1 cellular context compared by ENCODE assay signal in genomic region chr17:75642221-75643032, GRCh38.
TF ChIP-seq lines count a peak whose summit lies in the region.

No MANE protein-coding gene starts in this region.

TF ChIP-seq in K562, 482 proteins besides CTCF, POLR2A, EP300 and RAD21 (continued from another document):
- no peak for TF ChIP-seq HOMEZ (CRISPR knock-in tag; IDR thresholded peaks at IDR 0.05)
- no peak for TF ChIP-seq ZNF184 (CRISPR knock-in tag; IDR thresholded peaks at IDR 0.05)
- TF ChIP-seq, protein P1, sequence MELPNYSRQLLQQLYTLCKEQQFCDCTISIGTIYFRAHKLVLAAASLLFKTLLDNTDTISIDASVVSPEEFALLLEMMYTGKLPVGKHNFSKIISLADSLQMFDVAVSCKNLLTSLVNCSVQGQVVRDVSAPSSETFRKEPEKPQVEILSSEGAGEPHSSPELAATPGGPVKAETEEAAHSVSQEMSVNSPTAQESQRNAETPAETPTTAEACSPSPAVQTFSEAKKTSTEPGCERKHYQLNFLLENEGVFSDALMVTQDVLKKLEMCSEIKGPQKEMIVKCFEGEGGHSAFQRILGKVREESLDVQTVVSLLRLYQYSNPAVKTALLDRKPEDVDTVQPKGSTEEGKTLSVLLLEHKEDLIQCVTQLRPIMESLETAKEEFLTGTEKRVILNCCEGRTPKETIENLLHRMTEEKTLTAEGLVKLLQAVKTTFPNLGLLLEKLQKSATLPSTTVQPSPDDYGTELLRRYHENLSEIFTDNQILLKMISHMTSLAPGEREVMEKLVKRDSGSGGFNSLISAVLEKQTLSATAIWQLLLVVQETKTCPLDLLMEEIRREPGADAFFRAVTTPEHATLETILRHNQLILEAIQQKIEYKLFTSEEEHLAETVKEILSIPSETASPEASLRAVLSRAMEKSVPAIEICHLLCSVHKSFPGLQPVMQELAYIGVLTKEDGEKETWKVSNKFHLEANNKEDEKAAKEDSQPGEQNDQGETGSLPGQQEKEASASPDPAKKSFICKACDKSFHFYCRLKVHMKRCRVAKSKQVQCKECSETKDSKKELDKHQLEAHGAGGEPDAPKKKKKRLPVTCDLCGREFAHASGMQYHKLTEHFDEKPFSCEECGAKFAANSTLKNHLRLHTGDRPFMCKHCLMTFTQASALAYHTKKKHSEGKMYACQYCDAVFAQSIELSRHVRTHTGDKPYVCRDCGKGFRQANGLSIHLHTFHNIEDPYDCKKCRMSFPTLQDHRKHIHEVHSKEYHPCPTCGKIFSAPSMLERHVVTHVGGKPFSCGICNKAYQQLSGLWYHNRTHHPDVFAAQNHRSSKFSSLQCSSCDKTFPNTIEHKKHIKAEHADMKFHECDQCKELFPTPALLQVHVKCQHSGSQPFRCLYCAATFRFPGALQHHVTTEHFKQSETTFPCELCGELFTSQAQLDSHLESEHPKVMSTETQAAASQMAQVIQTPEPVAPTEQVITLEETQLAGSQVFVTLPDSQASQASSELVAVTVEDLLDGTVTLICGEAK (IDR thresholded peaks at IDR 0.05): no peak
- TF ChIP-seq, protein P1 (CRISPR knock-in tag; IDR thresholded peaks at IDR 0.05): no peak
- TF ChIP-seq, protein P2, sequence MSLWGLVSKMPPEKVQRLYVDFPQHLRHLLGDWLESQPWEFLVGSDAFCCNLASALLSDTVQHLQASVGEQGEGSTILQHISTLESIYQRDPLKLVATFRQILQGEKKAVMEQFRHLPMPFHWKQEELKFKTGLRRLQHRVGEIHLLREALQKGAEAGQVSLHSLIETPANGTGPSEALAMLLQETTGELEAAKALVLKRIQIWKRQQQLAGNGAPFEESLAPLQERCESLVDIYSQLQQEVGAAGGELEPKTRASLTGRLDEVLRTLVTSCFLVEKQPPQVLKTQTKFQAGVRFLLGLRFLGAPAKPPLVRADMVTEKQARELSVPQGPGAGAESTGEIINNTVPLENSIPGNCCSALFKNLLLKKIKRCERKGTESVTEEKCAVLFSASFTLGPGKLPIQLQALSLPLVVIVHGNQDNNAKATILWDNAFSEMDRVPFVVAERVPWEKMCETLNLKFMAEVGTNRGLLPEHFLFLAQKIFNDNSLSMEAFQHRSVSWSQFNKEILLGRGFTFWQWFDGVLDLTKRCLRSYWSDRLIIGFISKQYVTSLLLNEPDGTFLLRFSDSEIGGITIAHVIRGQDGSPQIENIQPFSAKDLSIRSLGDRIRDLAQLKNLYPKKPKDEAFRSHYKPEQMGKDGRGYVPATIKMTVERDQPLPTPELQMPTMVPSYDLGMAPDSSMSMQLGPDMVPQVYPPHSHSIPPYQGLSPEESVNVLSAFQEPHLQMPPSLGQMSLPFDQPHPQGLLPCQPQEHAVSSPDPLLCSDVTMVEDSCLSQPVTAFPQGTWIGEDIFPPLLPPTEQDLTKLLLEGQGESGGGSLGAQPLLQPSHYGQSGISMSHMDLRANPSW (CRISPR knock-in tag; IDR thresholded peaks at IDR 0.05): no peak
